ENCODE assay signal across 15 cellular contexts in genomic region chr13:30224732-30225131, GRCh38.
DNase-seq lines count a peak whose midpoint lies in the region; ATAC-seq and TF ChIP-seq lines count a peak whose summit lies in the region.
"Had no signal": no experiment of that assay in that cellular context is flagged by ENCODE, and none has a peak within 500 bp of the region (broad histone marks: within the 10 kb centered on the region; RNA-seq: fewer than 3 reads in every experiment).

No MANE protein-coding gene starts in this region.

- H3K27me3 ChIP-seq in GM23248 (replicated peaks; ENCODE audit: insufficient read depth) (no peaks in the 10 kb centered on the region), hepatocyte (no peaks in the 10 kb centered on the region)
- no peaks in the 10 kb centered on the region for H3K27me3 ChIP-seq in CD4-positive, alpha-beta T cell (ENCODE audit: control insufficient read depth, insufficient read depth, low read length)
- H3K27me3 ChIP-seq: upper lobe of right lung had no signal

- H4K20me1 ChIP-seq in GM23248 (ENCODE audit: insufficient read depth) = no peaks in the 10 kb centered on the region
- H4K20me1 ChIP-seq in hepatocyte (ENCODE audit: insufficient read depth, poor library complexity, severe bottlenecking) = no peaks in the 10 kb centered on the region

- peaks cover 15% of the 10 kb centered on the region; the same call in 1 of the 2 replicates for H3F3A ChIP-seq in GM23248 (ENCODE audit: insufficient read depth)

- CTCF ChIA-PET in activated CD4-positive, alpha-beta T cell treated with anti-CD3 and anti-CD28 coated beads for 36 hours (lab: Charles Lee) = interaction anchor here (0.7 to 2.1 kb wide), 6 partner anchors 19 to 239 kb away, joined by 3 to 13 read pairs (median 3); no protein-coding TSS in a partner anchor
- CTCF ChIA-PET in CD4-positive, alpha-beta T cell (lab: Charles Lee) = interaction anchor here (0.5 kb wide), 1 partner anchor 29 kb away, joined by 3 read pairs; no protein-coding TSS in a partner anchor

- H3K4me2 ChIP-seq in GM23248 (ENCODE audit: unreplicated experiment) (no peak overlapping the region), hepatocyte (no peak overlapping the region)

- intact Hi-C loops in activated CD4-positive, alpha-beta T cell treated with anti-CD3 and anti-CD28 coated beads for 36 hours (cut with DNase I, micrococcal nuclease) = loop anchor here (1.0 to 10.0 kb wide), 5 partner anchors 20 to 520 kb away; no protein-coding TSS in a partner anchor
- intact Hi-C loops in activated CD4-positive, alpha-beta T cell treated with anti-CD3 and anti-CD28 coated beads, Interleukin-2, amount 10 ng/mL, durations not matched to agents 24 days and 14 days (cut with micrococcal nuclease) = loop anchor here (1.0 kb wide), 1 partner anchor 29 kb away; no protein-coding TSS in a partner anchor
- intact Hi-C loops in activated T-helper 1 cell treated with anti-CD3 and anti-CD28 coated beads, Interleukin-12 subunit alpha, Interleukin-12 subunit beta, Interleukin-2, Interleukin-4 antibody, amounts not matched to agents 30 ng/mL and 10 ng/mL and 1 ng/mL, durations not matched to agents 14 hours and 24 hours and 36 hours (cut with micrococcal nuclease) = loop anchor here (1.0 to 2.0 kb wide), 3 partner anchors 20 to 206 kb away; no protein-coding TSS in a partner anchor
- intact Hi-C loops in CD4-positive, alpha-beta T cell (cut with DNase I, micrococcal nuclease) = no loop called here

- H3K79me2 ChIP-seq in GM23248 (ENCODE audit: insufficient read depth) (peaks cover 49% of the 10 kb centered on the region), hepatocyte (no peaks in the 10 kb centered on the region)

- no peaks in the 10 kb centered on the region for H3K9me3 ChIP-seq in GM23248 (ENCODE audit: low read depth)
- peaks cover 5% of the 10 kb centered on the region for H3K9me3 ChIP-seq in hepatocyte (ENCODE audit: low read depth)
- peaks cover 18% of the 10 kb centered on the region for H3K9me3 ChIP-seq in CD4-positive, alpha-beta T cell (ENCODE audit: control insufficient read depth, low read length)
- H3K9me3 ChIP-seq: upper lobe of right lung had no signal

- TF ChIP-seq CTCF in hepatocyte (IDR thresholded peaks at IDR 0.05; ENCODE audit: poor library complexity) = no peak
- no peak for TF ChIP-seq CTCF in CD4-positive, alpha-beta T cell (IDR thresholded peaks at IDR 0.05)

- H3K9me3 Mint-ChIP-seq in activated CD4-positive, alpha-beta T cell treated with anti-CD3 and anti-CD28 coated beads for 36 hours (ENCODE audit: low read depth) = peaks cover 10% of the 10 kb centered on the region
- H3K9me3 Mint-ChIP-seq in activated CD4-positive, alpha-beta T cell treated with anti-CD3 and anti-CD28 coated beads, Interleukin-2, amount 10 ng/mL, durations not matched to agents 24 days and 14 days = peaks cover 5% of the 10 kb centered on the region
- H3K9me3 Mint-ChIP-seq in activated T-helper 1 cell treated with anti-CD3 and anti-CD28 coated beads, Interleukin-12 subunit alpha, Interleukin-12 subunit beta, Interleukin-2, Interleukin-4 antibody, amounts not matched to agents 30 ng/mL and 10 ng/mL and 1 ng/mL, durations not matched to agents 14 hours and 24 hours and 36 hours = peaks cover 16% of the 10 kb centered on the region
- peaks cover 4% of the 10 kb centered on the region for H3K9me3 Mint-ChIP-seq in CD4-positive, alpha-beta T cell

- H3K27ac Mint-ChIP-seq in activated CD4-positive, alpha-beta T cell treated with anti-CD3 and anti-CD28 coated beads for 36 hours = peak overlapping the region; percentile 10
- H3K27ac Mint-ChIP-seq in activated CD4-positive, alpha-beta T cell treated with anti-CD3 and anti-CD28 coated beads, Interleukin-2, amount 10 ng/mL, durations not matched to agents 24 days and 14 days = no peak overlapping the region
- H3K27ac Mint-ChIP-seq in activated T-helper 1 cell treated with anti-CD3 and anti-CD28 coated beads, Interleukin-12 subunit alpha, Interleukin-12 subunit beta, Interleukin-2, Interleukin-4 antibody, amounts not matched to agents 30 ng/mL and 10 ng/mL and 1 ng/mL, durations not matched to agents 14 hours and 24 hours and 36 hours = peak overlapping the region; percentile 18
- H3K27ac Mint-ChIP-seq in CD4-positive, alpha-beta T cell = no peak overlapping the region
- H3K27ac Mint-ChIP-seq: activated T-helper 2 cell treated with anti-CD3 and anti-CD28 coated beads, Interferon-gamma antibody, Interleukin-2, Interleukin-4, amounts not matched to agents 10 μg/mL and 5 μg/mL and 100 μg/mL, durations not matched to agents 14 hours and 24 hours and 36 hours had no signal

- H3K27me3 Mint-ChIP-seq in activated CD4-positive, alpha-beta T cell treated with anti-CD3 and anti-CD28 coated beads for 36 hours = no peaks in the 10 kb centered on the region
- H3K27me3 Mint-ChIP-seq in activated CD4-positive, alpha-beta T cell treated with anti-CD3 and anti-CD28 coated beads, Interleukin-2, amount 10 ng/mL, durations not matched to agents 24 days and 14 days = no peaks in the 10 kb centered on the region
- no peaks in the 10 kb centered on the region for H3K27me3 Mint-ChIP-seq in activated T-helper 1 cell treated with anti-CD3 and anti-CD28 coated beads, Interleukin-12 subunit alpha, Interleukin-12 subunit beta, Interleukin-2, Interleukin-4 antibody, amounts not matched to agents 30 ng/mL and 10 ng/mL and 1 ng/mL, durations not matched to agents 14 hours and 24 hours and 36 hours (ENCODE audit: insufficient read depth)
- H3K27me3 Mint-ChIP-seq in CD4-positive, alpha-beta T cell = no peaks in the 10 kb centered on the region
- H3K27me3 Mint-ChIP-seq: naive B cell had no signal

- peaks cover 10% of the 10 kb centered on the region for H3K4me1 Mint-ChIP-seq in activated CD4-positive, alpha-beta T cell treated with anti-CD3 and anti-CD28 coated beads for 36 hours
- peaks cover 5% of the 10 kb centered on the region for H3K4me1 Mint-ChIP-seq in activated CD4-positive, alpha-beta T cell treated with anti-CD3 and anti-CD28 coated beads, Interleukin-2, amount 10 ng/mL, durations not matched to agents 24 days and 14 days
- H3K4me1 Mint-ChIP-seq in activated T-helper 1 cell treated with anti-CD3 and anti-CD28 coated beads, Interleukin-12 subunit alpha, Interleukin-12 subunit beta, Interleukin-2, Interleukin-4 antibody, amounts not matched to agents 30 ng/mL and 10 ng/mL and 1 ng/mL, durations not matched to agents 14 hours and 24 hours and 36 hours (ENCODE audit: low read depth) = peaks cover 5% of the 10 kb centered on the region
- H3K4me1 Mint-ChIP-seq in CD4-positive, alpha-beta T cell (ENCODE audit: low read depth) = no peaks in the 10 kb centered on the region
- H3K4me1 Mint-ChIP-seq: naive B cell had no signal

- peak; percentile 96 for ATAC-seq in activated CD4-positive, alpha-beta T cell treated with anti-CD3 and anti-CD28 coated beads for 36 hours
- ATAC-seq in CD4-positive, alpha-beta T cell (ENCODE audit: poor library complexity) = no peak
- ATAC-seq in GM21576 (IDR thresholded peaks at IDR 0.05; ENCODE audit: unreplicated experiment) = no peak
- ATAC-seq: upper lobe of right lung had no signal

- H3K36me3 Mint-ChIP-seq in activated CD4-positive, alpha-beta T cell treated with anti-CD3 and anti-CD28 coated beads for 36 hours (ENCODE audit: low read depth) = peaks cover 40% of the 10 kb centered on the region
- H3K36me3 Mint-ChIP-seq in activated CD4-positive, alpha-beta T cell treated with anti-CD3 and anti-CD28 coated beads, Interleukin-2, amount 10 ng/mL, durations not matched to agents 24 days and 14 days (ENCODE audit: low read depth) = peaks cover 52% of the 10 kb centered on the region
- H3K36me3 Mint-ChIP-seq in activated T-helper 1 cell treated with anti-CD3 and anti-CD28 coated beads, Interleukin-12 subunit alpha, Interleukin-12 subunit beta, Interleukin-2, Interleukin-4 antibody, amounts not matched to agents 30 ng/mL and 10 ng/mL and 1 ng/mL, durations not matched to agents 14 hours and 24 hours and 36 hours (ENCODE audit: low read depth) = peaks cover 43% of the 10 kb centered on the region
- H3K36me3 Mint-ChIP-seq in CD4-positive, alpha-beta T cell (ENCODE audit: low read depth) = peaks cover 57% of the 10 kb centered on the region

- no peaks in the 10 kb centered on the region for H3K4me1 ChIP-seq in GM23248 (ENCODE audit: insufficient read depth)
- H3K4me1 ChIP-seq in hepatocyte (ENCODE audit: insufficient read depth) = no peaks in the 10 kb centered on the region
- H3K4me1 ChIP-seq: upper lobe of right lung had no signal

- peaks cover 78% of the 10 kb centered on the region for H3K36me3 ChIP-seq in GM23248 (ENCODE audit: low read depth)
- H3K36me3 ChIP-seq in hepatocyte (replicated peaks; ENCODE audit: insufficient read depth, low read depth) = no peaks in the 10 kb centered on the region

- H2AFZ ChIP-seq in GM23248 = no peak overlapping the region
- H2AFZ ChIP-seq in hepatocyte = no peak overlapping the region

- H3K27ac ChIP-seq in GM23248 (no peak overlapping the region), hepatocyte (no peak overlapping the region)
- no peak overlapping the region for H3K27ac ChIP-seq in CD4-positive, alpha-beta T cell (ENCODE audit: low read depth, low read length)
- H3K27ac ChIP-seq: upper lobe of right lung had no signal

- H3K9ac ChIP-seq in GM23248 = no peak overlapping the region

- H3K4me3 ChIP-seq in GM23248 (no peak overlapping the region), hepatocyte (no peak overlapping the region)
- H3K4me3 ChIP-seq: upper lobe of right lung had no signal

- in situ Hi-C loops in GM23248 (cut with MboI) = no loop called here

- peak; percentile 22 for DNase-seq in activated CD4-positive, alpha-beta T cell treated with anti-CD3 and anti-CD28 coated beads for 36 hours
- no peak for DNase-seq in activated CD4-positive, alpha-beta T cell treated with anti-CD3 and anti-CD28 coated beads, Interleukin-2, amount 10 ng/mL, durations not matched to agents 24 days and 14 days
- peak; percentile 49 for DNase-seq in GM23248
- no peak for DNase-seq in activated T-helper 1 cell treated with anti-CD3 and anti-CD28 coated beads, Interleukin-12 subunit alpha, Interleukin-12 subunit beta, Interleukin-2, Interleukin-4 antibody, amounts not matched to agents 30 ng/mL and 10 ng/mL and 1 ng/mL, durations not matched to agents 14 hours and 24 hours and 36 hours (ENCODE audit: low spot score)
- peak; percentile 73 for DNase-seq in iris pigment epithelial cell (ENCODE audit: low read depth)
- DNase-seq in hepatocyte (ENCODE audit: low spot score) = no peak
- DNase-seq in CD4-positive, alpha-beta T cell = no peak
- DNase-seq: DND-41, naive B cell, NCI-H1092 treated with DMSO at 0.1 percent for 48 hours, NCI-H510A treated with DMSO at 0.1 percent for 48 hours, Right ventricle myocardium superior, upper lobe of right lung had no signal

- H3K9me2 ChIP-seq in GM23248 (ENCODE audit: insufficient read depth) (no peaks in the 10 kb centered on the region), hepatocyte (replicated peaks; ENCODE audit: insufficient read depth) (no peaks in the 10 kb centered on the region)

- H3K4me3 Mint-ChIP-seq in activated CD4-positive, alpha-beta T cell treated with anti-CD3 and anti-CD28 coated beads for 36 hours = no peak overlapping the region
- no peak overlapping the region for H3K4me3 Mint-ChIP-seq in activated CD4-positive, alpha-beta T cell treated with anti-CD3 and anti-CD28 coated beads, Interleukin-2, amount 10 ng/mL, durations not matched to agents 24 days and 14 days
- no peak overlapping the region for H3K4me3 Mint-ChIP-seq in activated T-helper 1 cell treated with anti-CD3 and anti-CD28 coated beads, Interleukin-12 subunit alpha, Interleukin-12 subunit beta, Interleukin-2, Interleukin-4 antibody, amounts not matched to agents 30 ng/mL and 10 ng/mL and 1 ng/mL, durations not matched to agents 14 hours and 24 hours and 36 hours
- H3K4me3 Mint-ChIP-seq in CD4-positive, alpha-beta T cell = no peak overlapping the region
- H3K4me3 Mint-ChIP-seq: naive B cell had no signal

- POLR2A ChIA-PET in activated CD4-positive, alpha-beta T cell treated with anti-CD3 and anti-CD28 coated beads for 36 hours (lab: Charles Lee) = no interaction called here
- POLR2A ChIA-PET in CD4-positive, alpha-beta T cell (lab: Charles Lee) = no interaction called here

Comparison
In these comparisons a context has a peak if more than half of its experiments do, and no peak if none do; other contexts are left out.
1. DNase-seq: peak in activated CD4-positive, alpha-beta T cell treated with anti-CD3 and anti-CD28 coated beads for 36 hours (single experiment), GM23248 (single experiment) and iris pigment epithelial cell (single experiment); none in activated CD4-positive, alpha-beta T cell treated with anti-CD3 and anti-CD28 coated beads, Interleukin-2, amount 10 ng/mL, durations not matched to agents 24 days and 14 days (single experiment), activated T-helper 1 cell treated with anti-CD3 and anti-CD28 coated beads, Interleukin-12 subunit alpha, Interleukin-12 subunit beta, Interleukin-2, Interleukin-4 antibody, amounts not matched to agents 30 ng/mL and 10 ng/mL and 1 ng/mL, durations not matched to agents 14 hours and 24 hours and 36 hours (single experiment), hepatocyte (single experiment) and CD4-positive, alpha-beta T cell (0 of 10).
2. H3K27ac Mint-ChIP-seq: peak in activated CD4-positive, alpha-beta T cell treated with anti-CD3 and anti-CD28 coated beads for 36 hours (single experiment) and activated T-helper 1 cell treated with anti-CD3 and anti-CD28 coated beads, Interleukin-12 subunit alpha, Interleukin-12 subunit beta, Interleukin-2, Interleukin-4 antibody, amounts not matched to agents 30 ng/mL and 10 ng/mL and 1 ng/mL, durations not matched to agents 14 hours and 24 hours and 36 hours (single experiment); none in activated CD4-positive, alpha-beta T cell treated with anti-CD3 and anti-CD28 coated beads, Interleukin-2, amount 10 ng/mL, durations not matched to agents 24 days and 14 days (single experiment) and CD4-positive, alpha-beta T cell (single experiment).
3. intact Hi-C loops: an anchor here in activated CD4-positive, alpha-beta T cell treated with anti-CD3 and anti-CD28 coated beads for 36 hours (1.0 to 10.0 kb wide), activated CD4-positive, alpha-beta T cell treated with anti-CD3 and anti-CD28 coated beads, Interleukin-2, amount 10 ng/mL, durations not matched to agents 24 days and 14 days (1.0 kb wide) and activated T-helper 1 cell treated with anti-CD3 and anti-CD28 coated beads, Interleukin-12 subunit alpha, Interleukin-12 subunit beta, Interleukin-2, Interleukin-4 antibody, amounts not matched to agents 30 ng/mL and 10 ng/mL and 1 ng/mL, durations not matched to agents 14 hours and 24 hours and 36 hours (1.0 to 2.0 kb wide); none called in CD4-positive, alpha-beta T cell.